ENCODE assay signal across 1 cellular context in the genomic region with DNA sequence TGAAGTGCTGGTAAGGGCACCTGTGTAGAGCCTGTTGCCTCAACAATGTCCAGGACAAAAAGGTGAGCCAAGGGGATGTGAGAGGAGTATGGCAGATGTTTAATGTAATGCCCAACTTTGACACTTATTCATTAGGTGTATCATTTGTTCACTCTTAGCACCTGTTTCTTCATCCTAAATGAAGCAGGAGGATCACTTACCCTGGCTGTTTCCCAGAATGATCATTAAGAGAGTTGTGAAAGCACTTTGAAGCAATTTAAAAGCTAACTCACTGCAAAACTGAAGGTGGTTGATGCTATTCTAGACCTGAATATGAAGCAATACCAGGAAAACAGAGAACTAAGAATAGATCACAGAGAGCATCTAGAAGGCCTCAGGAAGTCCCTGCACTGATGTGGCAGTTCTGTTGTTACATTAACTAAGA.
TF ChIP-seq lines count a peak whose summit lies in the region.

No MANE protein-coding gene starts in this region.

TF ChIP-seq in GM23338, 12 proteins besides CTCF, POLR2A, EP300 and RAD21 (continued from another document):
- TF ChIP-seq ETS1 (IDR thresholded peaks at IDR 0.05) (no peak), EZH2phosphoT487 (IDR thresholded peaks at IDR 0.05; ENCODE audit: unreplicated experiment) (no peak), CREB1 (CRISPR knock-in tag; IDR thresholded peaks at IDR 0.05; ENCODE audit: low read depth) (no peak), ZNF331 (CRISPR knock-in tag; IDR thresholded peaks at IDR 0.05; ENCODE audit: low read depth) (no peak), JUNB (IDR thresholded peaks at IDR 0.05; ENCODE audit: unreplicated experiment) (no peak), ZNF114 (CRISPR knock-in tag; IDR thresholded peaks at IDR 0.05) (no peak), POLR2AphosphoS5 (IDR thresholded peaks at IDR 0.05; ENCODE audit: low read depth) (no peak), EZH2 (IDR thresholded peaks at IDR 0.05; ENCODE audit: low read depth, unreplicated experiment) (no peak), STAT1 (IDR thresholded peaks at IDR 0.05; ENCODE audit: unreplicated experiment) (no peak)
